In genomic region chr10:121702351-121703320, GRCh38 we compare ENCODE assay signal across 13 cellular contexts.
DNase-seq lines count a peak whose midpoint lies in the region; ATAC-seq and TF ChIP-seq lines count a peak whose summit lies in the region.
"Had no signal": no experiment of that assay in that cellular context is flagged by ENCODE, and none has a peak within 500 bp of the region (broad histone marks: within the 10 kb centered on the region; RNA-seq: fewer than 3 reads in every experiment).

No MANE protein-coding gene starts in this region.

- peak overlapping the region; percentile 47 for H2BK5ac ChIP-seq in trophoblast cell (ENCODE audit: low read depth, low read length, poor library complexity)

- peaks cover 5% of the 10 kb centered on the region for H3K79me1 ChIP-seq in trophoblast cell (ENCODE audit: low read length)

- H3K36me3 ChIP-seq in trophoblast cell (ENCODE audit: control insufficient read depth in 1 of 2, insufficient read depth in 2 of 2, low read length in 2 of 2): no peaks in the 10 kb centered on the region
- H3K36me3 ChIP-seq: HAP-1, Peyer's patch had no signal

- H3K9ac ChIP-seq in trophoblast cell (ENCODE audit: low read length): no peak overlapping the region

- H4K91ac ChIP-seq in trophoblast cell (ENCODE audit: low read depth, low read length): peak overlapping the region; percentile 27

- H3K4me1 ChIP-seq in trophoblast cell (ENCODE audit: control insufficient read depth in 1 of 2, insufficient read depth in 2 of 2, low read length in 2 of 2): peaks cover 4% of the 10 kb centered on the region in 2 experiments
- H3K4me1 ChIP-seq: Peyer's patch had no signal

- peak overlapping the region; percentile 62 for H3K27ac Mint-ChIP-seq in chondrocyte (ENCODE audit: unreplicated experiment)
- H3K27ac Mint-ChIP-seq: activated naive CD4-positive, alpha-beta T cell treated with anti-CD3 and anti-CD28 coated beads, Interleukin-2, amount 50 U/mL, for 72 hours had no signal

- peak overlapping the region; percentile 61 for H3K27ac ChIP-seq in trophoblast cell (ENCODE audit: low read depth, low read length)
- H3K27ac ChIP-seq: Peyer's patch had no signal

- H3K27me3 ChIP-seq in trophoblast cell (ENCODE audit: insufficient read depth, low read length): no peaks in the 10 kb centered on the region
- H3K27me3 ChIP-seq: Peyer's patch had no signal

- no peak overlapping the region for H2AFZ ChIP-seq in trophoblast cell (ENCODE audit: insufficient read depth, low read length, poor library complexity)

- no peak overlapping the region for H3K23ac ChIP-seq in trophoblast cell (ENCODE audit: low read length)

- no peaks in the 10 kb centered on the region for H3K27me3 Mint-ChIP-seq in chondrocyte (ENCODE audit: low read depth)

- H3K9me3 Mint-ChIP-seq in chondrocyte (ENCODE audit: low read depth): peaks cover 4% of the 10 kb centered on the region

- peak overlapping the region; percentile 54 for H2BK120ac ChIP-seq in trophoblast cell (ENCODE audit: insufficient read depth, low read length, poor library complexity)

- no peak overlapping the region for H3K4me3 Mint-ChIP-seq in chondrocyte (ENCODE audit: unreplicated experiment)

- H3K14ac ChIP-seq in trophoblast cell (ENCODE audit: low read length): no peak overlapping the region

- no peak overlapping the region for H4K12ac ChIP-seq in trophoblast cell (ENCODE audit: low read depth, low read length)

- H2BK12ac ChIP-seq in trophoblast cell (ENCODE audit: low read length): no peak overlapping the region

- no peak for TF ChIP-seq CTCF in chondrocyte (IDR thresholded peaks at IDR 0.05)

- H3K4me1 Mint-ChIP-seq in chondrocyte (ENCODE audit: low read depth): peaks cover 15% of the 10 kb centered on the region

- no peak overlapping the region for H3K4ac ChIP-seq in trophoblast cell (ENCODE audit: low read depth, low read length)

- no peaks in the 10 kb centered on the region for H3K9me3 ChIP-seq in trophoblast cell (ENCODE audit: insufficient read depth, low read depth, low read length)
- H3K9me3 ChIP-seq: HAP-1, Peyer's patch had no signal

- H3K4me3 ChIP-seq in trophoblast cell (ENCODE audit: low read depth, low read length): no peak overlapping the region
- H3K4me3 ChIP-seq: HAP-1, Peyer's patch had no signal

- no peak overlapping the region for H3K4me2 ChIP-seq in trophoblast cell (ENCODE audit: low read length)

- H2AK5ac ChIP-seq in trophoblast cell (ENCODE audit: low read length): no peak overlapping the region

- ATAC-seq in HG02840 (IDR thresholded peaks at IDR 0.05; ENCODE audit: low FRiP score, unreplicated experiment): no peak
- ATAC-seq: activated naive CD4-positive, alpha-beta T cell treated with anti-CD3 and anti-CD28 coated beads, Interleukin-2, amount 50 U/mL, for 72 hours had no signal

- no CpG with 5 or more reads among the region's 13 CpGs for WGBS in trophoblast cell (ENCODE audit: extremely low coverage, insufficient coverage, insufficient read length)

- H3K79me2 ChIP-seq in trophoblast cell (ENCODE audit: control insufficient read depth, insufficient read depth, low read length, poor library complexity): no peaks in the 10 kb centered on the region

- H3K36me3 Mint-ChIP-seq in chondrocyte (ENCODE audit: low read depth): peaks cover 2% of the 10 kb centered on the region
- H3K36me3 Mint-ChIP-seq: activated naive CD4-positive, alpha-beta T cell treated with anti-CD3 and anti-CD28 coated beads, Interleukin-2, amount 50 U/mL, for 72 hours had no signal

- H4K8ac ChIP-seq in trophoblast cell (ENCODE audit: low read depth, low read length): no peak overlapping the region

- peak; percentile 59 for DNase-seq in ELR (ENCODE audit: low read depth)
- DNase-seq in LHCN-M2 (ENCODE audit: low read depth): peak; percentile 63
- DNase-seq in chondrocyte (ENCODE audit: low spot score): no peak
- peak; percentile 84 to 90 for DNase-seq in trophoblast cell
- no peak for DNase-seq in MV-4-11 (lab: John Stamatoyannopoulos, UW)
- DNase-seq in effector CD4-positive, alpha-beta T cell: no peak
- no peak for DNase-seq in hypothalamus (lab: John Stamatoyannopoulos, UW)
- DNase-seq: effector memory CD4-positive, alpha-beta T cell; mesendoderm; Peyer's patch had no signal

- H3K18ac ChIP-seq in trophoblast cell (ENCODE audit: low read length): no peak overlapping the region

Comparison
In these comparisons a context has a peak if more than half of its experiments do, and no peak if none do; other contexts are left out.
1. DNase-seq: peak in ELR (single experiment), LHCN-M2 (single experiment) and trophoblast cell (2 of 2); none in chondrocyte (single experiment), MV-4-11 (single experiment), effector CD4-positive, alpha-beta T cell (single experiment) and hypothalamus (0 of 51).